19 cellular contexts compared by ENCODE assay signal in the genomic region with DNA sequence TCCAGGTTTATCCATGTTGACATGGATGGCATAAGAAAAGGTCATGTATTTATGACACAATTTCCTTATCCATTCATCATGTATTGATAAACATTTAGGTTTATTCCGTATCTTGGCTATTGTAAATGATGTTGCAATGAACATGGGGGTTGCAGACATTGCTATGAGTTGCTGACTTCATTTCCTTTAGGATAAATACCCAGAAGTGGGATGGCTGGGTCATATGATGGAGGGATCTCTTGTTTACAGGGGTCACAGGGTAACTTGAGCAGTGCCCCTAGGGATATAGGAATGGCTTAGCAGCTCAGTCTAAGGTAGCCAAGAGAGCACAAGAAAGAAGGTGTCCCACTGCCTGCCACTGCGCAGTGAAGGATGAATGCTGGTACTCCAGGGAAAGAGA.
DNase-seq lines count a peak whose midpoint lies in the region; ATAC-seq and TF ChIP-seq lines count a peak whose summit lies in the region.
"Had no signal": no experiment of that assay in that cellular context is flagged by ENCODE, and none has a peak within 500 bp of the region (broad histone marks: within the 10 kb centered on the region; RNA-seq: fewer than 3 reads in every experiment).

No MANE protein-coding gene starts in this region.

- H3K9ac ChIP-seq in mesenchymal stem cell (ENCODE audit: low read length): no peak overlapping the region
- H3K9ac ChIP-seq: GM23248 had no signal

- DNase-seq in HS-5 (ENCODE audit: low read depth): peak; percentile 13
- peak; percentile 36 for DNase-seq in NCI-H69 (lab: John Stamatoyannopoulos, UW)
- peak; percentile 18 for DNase-seq in mesenchymal stem cell
- DNase-seq in NCI-H1930 (lab: John Stamatoyannopoulos, UW): no peak
- DNase-seq in left lung: no peak
- no peak for DNase-seq in AG20443 (ENCODE audit: low spot score)
- DNase-seq: 8988T; ACHN; C1 segment of cervical spinal cord; Calu3; CD4-positive, alpha-beta memory T cell; COR-L47; DMS53; DMS79 treated with DMSO at 0.1 percent for 48 hours; GM23248; H7; HCEC 1CT had no signal

- no peak overlapping the region for H3K23ac ChIP-seq in mesenchymal stem cell (ENCODE audit: low read length in 2 of 2)

- H3K27me3 ChIP-seq in mesenchymal stem cell (ENCODE audit: control insufficient read depth in 1 of 2, insufficient read depth in 1 of 2, low read length in 2 of 2) (no peaks in the 10 kb centered on the region), left lung (peaks cover 0 to 11% of the 10 kb centered on the region in 2 donors)

- H3K79me1 ChIP-seq in mesenchymal stem cell (replicated peaks; ENCODE audit: low read length, poor library complexity, severe bottlenecking): no peaks in the 10 kb centered on the region

- ATAC-seq in left lung: no peak
- ATAC-seq: A549 had no signal

- H3K18ac ChIP-seq in mesenchymal stem cell (ENCODE audit: low read depth in 1 of 2, low read length in 2 of 2): no peak overlapping the region

- intact Hi-C loops in left lung (cut with DNase I): no loop called here

- WGBS in mesenchymal stem cell: 63% methylated on average over 2 of the region's 2 CpGs

- H2AFZ ChIP-seq in mesenchymal stem cell (ENCODE audit: low read depth, low read length): no peak overlapping the region
- H2AFZ ChIP-seq: GM23248 had no signal

- no peak overlapping the region for H3K4me2 ChIP-seq in mesenchymal stem cell (ENCODE audit: low read length, poor library complexity, severe bottlenecking)
- H3K4me2 ChIP-seq: A549 had no signal

- CTCF ChIA-PET in HEK293 (lab: Yijun Ruan, JAX): interaction anchor here (2.7 kb wide), 1 partner anchor 166 kb away, joined by 10 read pairs; no protein-coding TSS in a partner anchor

- no peak overlapping the region for H3K27ac ChIP-seq in HEK293 (ENCODE audit: extremely low read depth, low read depth, low read length)
- no peak overlapping the region for H3K27ac ChIP-seq in mesenchymal stem cell (ENCODE audit: low read length, poor library complexity, severe bottlenecking)
- no peak overlapping the region for H3K27ac ChIP-seq in left lung

- H3K4me1 ChIP-seq in HEK293 (ENCODE audit: control insufficient read depth, insufficient read depth, low read length) (no peaks in the 10 kb centered on the region), mesenchymal stem cell (ENCODE audit: control insufficient read depth, insufficient read depth, low read depth, low read length) (no peaks in the 10 kb centered on the region), left lung (no peaks in the 10 kb centered on the region)

- H4K8ac ChIP-seq in mesenchymal stem cell (ENCODE audit: low read length): no peak overlapping the region

- H3K4ac ChIP-seq in mesenchymal stem cell (ENCODE audit: low read depth in 1 of 2, low read length in 2 of 2): no peak overlapping the region

- H2BK15ac ChIP-seq in mesenchymal stem cell (ENCODE audit: low read depth, poor library complexity, severe bottlenecking): no peak overlapping the region

- H2BK5ac ChIP-seq in mesenchymal stem cell (ENCODE audit: low read depth, low read length, poor library complexity, severe bottlenecking): no peak overlapping the region

- POLR2A ChIA-PET in HEK293 (lab: Yijun Ruan, JAX): no interaction called here

- no peak for TF ChIP-seq CTCF in HEK293 (tag by site-specific recombination; IDR thresholded peaks at IDR 0.05)
- TF ChIP-seq CTCF in left lung (IDR thresholded peaks at IDR 0.05): no peak

- no peak overlapping the region for H2AK5ac ChIP-seq in mesenchymal stem cell (ENCODE audit: low read length, severe bottlenecking)

- H2BK120ac ChIP-seq in mesenchymal stem cell (ENCODE audit: low read depth, low read length): no peak overlapping the region

- H2BK12ac ChIP-seq in mesenchymal stem cell (ENCODE audit: low read length in 2 of 2): no peak overlapping the region

- H3K4me3 ChIP-seq in HEK293 (ENCODE audit: low read depth, low read length) (no peak overlapping the region), mesenchymal stem cell (ENCODE audit: insufficient read depth in 1 of 2, low read depth in 1 of 2, low read length in 2 of 2) (no peak overlapping the region), left lung (no peak overlapping the region)
- H3K4me3 ChIP-seq: A549, GM23248 had no signal

- H3K9me3 ChIP-seq in HEK293 (ENCODE audit: control insufficient read depth, insufficient read depth, low read depth, low read length) (0 out of 2 replicates have a peak, but pooled peaks cover 2% of the 10 kb centered on the region), mesenchymal stem cell (ENCODE audit: control insufficient read depth, low read length) (no peaks in the 10 kb centered on the region), left lung (no peaks in the 10 kb centered on the region)

- H3K36me3 ChIP-seq in HEK293 (ENCODE audit: control insufficient read depth in 2 of 2, insufficient read depth in 1 of 2, low read length in 2 of 2) (no peaks in the 10 kb centered on the region), mesenchymal stem cell (ENCODE audit: control insufficient read depth in 1 of 2, insufficient read depth in 2 of 2, low read depth in 1 of 2, low read length in 2 of 2) (no peaks in the 10 kb centered on the region), left lung (no peaks in the 10 kb centered on the region)

- no peak overlapping the region for H4K91ac ChIP-seq in mesenchymal stem cell (ENCODE audit: low read length)

- H3K14ac ChIP-seq in mesenchymal stem cell (ENCODE audit: low read length in 2 of 2): no peak overlapping the region

TF ChIP-seq in HEK293, 187 proteins besides CTCF, POLR2A, EP300 and RAD21:
- no peak for TF ChIP-seq ZNF610 (tag by site-specific recombination; IDR thresholded peaks at IDR 0.05; ENCODE audit: borderline replicate concordance)
- no peak for TF ChIP-seq SP7 (tag by site-specific recombination; IDR thresholded peaks at IDR 0.05)
- TF ChIP-seq, protein P1, sequence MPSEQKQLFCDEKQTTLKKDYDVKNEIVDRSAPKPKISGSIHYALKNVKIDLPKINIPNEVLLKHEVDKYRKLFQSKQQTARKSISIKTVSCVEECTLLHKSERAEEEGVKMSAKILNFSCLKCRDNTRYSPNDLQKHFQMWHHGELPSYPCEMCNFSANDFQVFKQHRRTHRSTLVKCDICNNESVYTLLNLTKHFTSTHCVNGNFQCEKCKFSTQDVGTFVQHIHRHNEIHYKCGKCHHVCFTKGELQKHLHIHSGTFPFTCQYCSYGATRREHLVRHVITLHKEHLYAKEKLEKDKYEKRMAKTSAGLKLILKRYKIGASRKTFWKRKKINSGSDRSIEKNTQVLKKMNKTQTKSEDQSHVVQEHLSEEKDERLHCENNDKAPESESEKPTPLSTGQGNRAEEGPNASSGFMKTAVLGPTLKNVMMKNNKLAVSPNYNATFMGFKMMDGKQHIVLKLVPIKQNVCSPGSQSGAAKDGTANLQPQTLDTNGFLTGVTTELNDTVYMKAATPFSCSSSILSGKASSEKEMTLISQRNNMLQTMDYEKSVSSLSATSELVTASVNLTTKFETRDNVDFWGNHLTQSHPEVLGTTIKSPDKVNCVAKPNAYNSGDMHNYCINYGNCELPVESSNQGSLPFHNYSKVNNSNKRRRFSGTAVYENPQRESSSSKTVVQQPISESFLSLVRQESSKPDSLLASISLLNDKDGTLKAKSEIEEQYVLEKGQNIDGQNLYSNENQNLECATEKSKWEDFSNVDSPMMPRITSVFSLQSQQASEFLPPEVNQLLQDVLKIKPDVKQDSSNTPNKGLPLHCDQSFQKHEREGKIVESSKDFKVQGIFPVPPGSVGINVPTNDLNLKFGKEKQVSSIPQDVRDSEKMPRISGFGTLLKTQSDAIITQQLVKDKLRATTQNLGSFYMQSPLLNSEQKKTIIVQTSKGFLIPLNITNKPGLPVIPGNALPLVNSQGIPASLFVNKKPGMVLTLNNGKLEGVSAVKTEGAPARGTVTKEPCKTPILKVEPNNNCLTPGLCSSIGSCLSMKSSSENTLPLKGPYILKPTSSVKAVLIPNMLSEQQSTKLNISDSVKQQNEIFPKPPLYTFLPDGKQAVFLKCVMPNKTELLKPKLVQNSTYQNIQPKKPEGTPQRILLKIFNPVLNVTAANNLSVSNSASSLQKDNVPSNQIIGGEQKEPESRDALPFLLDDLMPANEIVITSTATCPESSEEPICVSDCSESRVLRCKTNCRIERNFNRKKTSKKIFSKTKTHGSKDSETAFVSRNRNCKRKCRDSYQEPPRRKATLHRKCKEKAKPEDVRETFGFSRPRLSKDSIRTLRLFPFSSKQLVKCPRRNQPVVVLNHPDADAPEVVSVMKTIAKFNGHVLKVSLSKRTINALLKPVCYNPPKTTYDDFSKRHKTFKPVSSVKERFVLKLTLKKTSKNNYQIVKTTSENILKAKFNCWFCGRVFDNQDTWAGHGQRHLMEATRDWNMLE (tag by site-specific recombination; conservative IDR thresholded peaks at IDR 0.05; ENCODE audit: low read depth): 0 out of 2 replicates have a peak, but pooled peaks have one; percentile 19
- no peak for TF ChIP-seq KLF7 (tag by site-specific recombination; IDR thresholded peaks at IDR 0.05; ENCODE audit: borderline replicate concordance)

Comparison
In these comparisons a context has a peak if more than half of its experiments do, and no peak if none do; other contexts are left out.
1. DNase-seq: peak in HS-5 (single experiment), NCI-H69 (single experiment) and mesenchymal stem cell (single experiment); none in NCI-H1930 (0 of 2), left lung (0 of 2) and AG20443 (single experiment).